In the genomic region with DNA sequence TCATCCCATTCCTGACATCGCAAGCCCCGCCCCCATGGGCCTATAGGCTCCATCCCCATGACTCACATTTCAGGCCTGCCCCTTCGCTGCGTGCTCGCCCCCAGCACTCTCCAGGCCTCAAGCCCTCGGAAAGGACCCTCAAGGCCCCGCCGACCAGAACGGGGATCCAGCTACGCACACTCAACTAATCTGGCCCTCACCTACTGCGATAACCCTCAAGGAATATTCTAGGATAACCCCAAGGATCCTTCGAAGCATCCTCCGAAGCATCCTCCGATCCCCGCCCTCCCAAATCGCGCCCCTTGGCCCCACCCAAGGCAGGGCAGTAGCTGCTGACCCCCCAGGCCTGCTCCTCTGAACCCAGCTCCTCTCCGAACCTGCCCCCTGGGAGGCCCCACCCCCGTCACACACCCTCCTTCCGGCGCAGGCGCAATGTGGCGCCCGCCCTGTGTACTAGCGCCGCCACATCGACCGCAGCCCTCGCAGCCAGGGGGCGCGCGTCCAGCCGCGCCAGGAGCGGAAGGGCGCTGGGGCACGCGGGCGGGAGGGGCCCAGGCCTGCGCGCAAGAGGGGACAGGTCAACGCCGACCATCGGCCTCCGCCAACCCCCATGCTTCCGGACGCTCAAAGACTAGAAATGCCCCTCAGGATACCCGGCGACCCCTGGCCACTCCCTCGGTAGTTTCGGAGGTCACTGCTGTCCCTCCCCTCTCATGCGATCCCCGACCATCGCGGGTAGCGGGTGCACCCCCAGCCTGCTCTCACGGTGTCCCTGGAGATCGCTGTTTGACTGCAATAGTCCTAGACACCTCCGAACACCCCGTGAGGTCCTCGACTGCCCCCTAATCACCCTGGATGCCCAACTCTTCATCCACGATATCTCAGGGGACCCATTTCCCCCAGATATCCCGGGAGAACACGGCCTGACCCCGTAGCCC, we compare ENCODE assay signal across 1 cellular context.
TF ChIP-seq lines count a peak whose summit lies in the region.

No MANE protein-coding gene starts in this region.

TF ChIP-seq in HEK293, 187 proteins besides CTCF, POLR2A, EP300 and RAD21 (continued from another document and continues in another):
- no peak for TF ChIP-seq ZNF341 (tag by site-specific recombination; IDR thresholded peaks at IDR 0.05; ENCODE audit: low read depth)
- no peak for TF ChIP-seq ZFP3 (tag by site-specific recombination; IDR thresholded peaks at IDR 0.05; ENCODE audit: low read depth)
- peak; percentile 67; the same call in 1 of the 2 replicates for TF ChIP-seq ZNF501 (tag by site-specific recombination; IDR thresholded peaks at IDR 0.05)
- TF ChIP-seq ZNF132 (tag by site-specific recombination; IDR thresholded peaks at IDR 0.05; ENCODE audit: borderline replicate concordance): no peak
- no peak for TF ChIP-seq ZNF112 (tag by site-specific recombination; IDR thresholded peaks at IDR 0.05)
- no peak for TF ChIP-seq ZNF223 (tag by site-specific recombination; IDR thresholded peaks at IDR 0.05)
- TF ChIP-seq ZSCAN16 (tag by site-specific recombination; IDR thresholded peaks at IDR 0.05): no peak
- TF ChIP-seq ZNF350 (tag by site-specific recombination; IDR thresholded peaks at IDR 0.05): no peak
- TF ChIP-seq, protein P1, sequence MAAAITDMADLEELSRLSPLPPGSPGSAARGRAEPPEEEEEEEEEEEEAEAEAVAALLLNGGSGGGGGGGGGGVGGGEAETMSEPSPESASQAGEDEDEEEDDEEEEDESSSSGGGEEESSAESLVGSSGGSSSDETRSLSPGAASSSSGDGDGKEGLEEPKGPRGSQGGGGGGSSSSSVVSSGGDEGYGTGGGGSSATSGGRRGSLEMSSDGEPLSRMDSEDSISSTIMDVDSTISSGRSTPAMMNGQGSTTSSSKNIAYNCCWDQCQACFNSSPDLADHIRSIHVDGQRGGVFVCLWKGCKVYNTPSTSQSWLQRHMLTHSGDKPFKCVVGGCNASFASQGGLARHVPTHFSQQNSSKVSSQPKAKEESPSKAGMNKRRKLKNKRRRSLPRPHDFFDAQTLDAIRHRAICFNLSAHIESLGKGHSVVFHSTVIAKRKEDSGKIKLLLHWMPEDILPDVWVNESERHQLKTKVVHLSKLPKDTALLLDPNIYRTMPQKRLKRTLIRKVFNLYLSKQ (tag by site-specific recombination; IDR thresholded peaks at IDR 0.05; ENCODE audit: borderline replicate concordance): no peak
- TF ChIP-seq, protein P2, sequence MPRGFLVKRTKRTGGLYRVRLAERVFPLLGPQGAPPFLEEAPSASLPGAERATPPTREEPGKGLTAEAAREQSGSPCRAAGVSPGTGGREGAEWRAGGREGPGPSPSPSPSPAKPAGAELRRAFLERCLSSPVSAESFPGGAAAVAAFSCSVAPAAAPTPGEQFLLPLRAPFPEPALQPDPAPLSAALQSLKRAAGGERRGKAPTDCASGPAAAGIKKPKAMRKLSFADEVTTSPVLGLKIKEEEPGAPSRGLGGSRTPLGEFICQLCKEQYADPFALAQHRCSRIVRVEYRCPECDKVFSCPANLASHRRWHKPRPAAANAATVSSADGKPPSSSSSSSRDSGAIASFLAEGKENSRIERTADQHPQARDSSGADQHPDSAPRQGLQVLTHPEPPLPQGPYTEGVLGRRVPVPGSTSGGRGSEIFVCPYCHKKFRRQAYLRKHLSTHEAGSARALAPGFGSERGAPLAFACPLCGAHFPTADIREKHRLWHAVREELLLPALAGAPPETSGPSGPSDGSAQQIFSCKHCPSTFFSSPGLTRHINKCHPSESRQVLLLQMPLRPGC (tag by site-specific recombination; IDR thresholded peaks at IDR 0.05): no peak
- TF ChIP-seq, protein P3, sequence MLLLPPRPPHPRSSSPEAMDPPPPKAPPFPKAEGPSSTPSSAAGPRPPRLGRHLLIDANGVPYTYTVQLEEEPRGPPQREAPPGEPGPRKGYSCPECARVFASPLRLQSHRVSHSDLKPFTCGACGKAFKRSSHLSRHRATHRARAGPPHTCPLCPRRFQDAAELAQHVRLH (tag by site-specific recombination; IDR thresholded peaks at IDR 0.05): no peak
- TF ChIP-seq, protein P4, sequence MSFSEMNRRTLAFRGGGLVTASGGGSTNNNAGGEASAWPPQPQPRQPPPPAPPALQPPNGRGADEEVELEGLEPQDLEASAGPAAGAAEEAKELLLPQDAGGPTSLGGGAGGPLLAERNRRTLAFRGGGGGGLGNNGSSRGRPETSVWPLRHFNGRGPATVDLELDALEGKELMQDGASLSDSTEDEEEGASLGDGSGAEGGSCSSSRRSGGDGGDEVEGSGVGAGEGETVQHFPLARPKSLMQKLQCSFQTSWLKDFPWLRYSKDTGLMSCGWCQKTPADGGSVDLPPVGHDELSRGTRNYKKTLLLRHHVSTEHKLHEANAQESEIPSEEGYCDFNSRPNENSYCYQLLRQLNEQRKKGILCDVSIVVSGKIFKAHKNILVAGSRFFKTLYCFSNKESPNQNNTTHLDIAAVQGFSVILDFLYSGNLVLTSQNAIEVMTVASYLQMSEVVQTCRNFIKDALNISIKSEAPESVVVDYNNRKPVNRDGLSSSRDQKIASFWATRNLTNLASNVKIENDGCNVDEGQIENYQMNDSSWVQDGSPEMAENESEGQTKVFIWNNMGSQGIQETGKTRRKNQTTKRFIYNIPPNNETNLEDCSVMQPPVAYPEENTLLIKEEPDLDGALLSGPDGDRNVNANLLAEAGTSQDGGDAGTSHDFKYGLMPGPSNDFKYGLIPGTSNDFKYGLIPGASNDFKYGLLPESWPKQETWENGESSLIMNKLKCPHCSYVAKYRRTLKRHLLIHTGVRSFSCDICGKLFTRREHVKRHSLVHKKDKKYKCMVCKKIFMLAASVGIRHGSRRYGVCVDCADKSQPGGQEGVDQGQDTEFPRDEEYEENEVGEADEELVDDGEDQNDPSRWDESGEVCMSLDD (tag by site-specific recombination; IDR thresholded peaks at IDR 0.05): 0 out of 2 replicates have a peak, but pooled peaks have one; percentile 61
- no peak for TF ChIP-seq ZNF792 (tag by site-specific recombination; IDR thresholded peaks at IDR 0.05)
- no peak for TF ChIP-seq ZNF670 (tag by site-specific recombination; IDR thresholded peaks at IDR 0.05; ENCODE audit: low read depth)
- no peak for TF ChIP-seq ZNF10 (tag by site-specific recombination; IDR thresholded peaks at IDR 0.05)
- TF ChIP-seq, protein P5, sequence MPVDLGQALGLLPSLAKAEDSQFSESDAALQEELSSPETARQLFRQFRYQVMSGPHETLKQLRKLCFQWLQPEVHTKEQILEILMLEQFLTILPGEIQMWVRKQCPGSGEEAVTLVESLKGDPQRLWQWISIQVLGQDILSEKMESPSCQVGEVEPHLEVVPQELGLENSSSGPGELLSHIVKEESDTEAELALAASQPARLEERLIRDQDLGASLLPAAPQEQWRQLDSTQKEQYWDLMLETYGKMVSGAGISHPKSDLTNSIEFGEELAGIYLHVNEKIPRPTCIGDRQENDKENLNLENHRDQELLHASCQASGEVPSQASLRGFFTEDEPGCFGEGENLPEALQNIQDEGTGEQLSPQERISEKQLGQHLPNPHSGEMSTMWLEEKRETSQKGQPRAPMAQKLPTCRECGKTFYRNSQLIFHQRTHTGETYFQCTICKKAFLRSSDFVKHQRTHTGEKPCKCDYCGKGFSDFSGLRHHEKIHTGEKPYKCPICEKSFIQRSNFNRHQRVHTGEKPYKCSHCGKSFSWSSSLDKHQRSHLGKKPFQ (tag by site-specific recombination; IDR thresholded peaks at IDR 0.05): no peak
- TF ChIP-seq ZNF169 (tag by site-specific recombination; IDR thresholded peaks at IDR 0.05): no peak
- TF ChIP-seq TCF7L2 (IDR thresholded peaks at IDR 0.05; ENCODE audit: borderline replicate concordance, low read depth, low read length): no peak
- TF ChIP-seq ZNF843 (tag by site-specific recombination; IDR thresholded peaks at IDR 0.05): no peak
- TF ChIP-seq ZNF558 (tag by site-specific recombination; IDR thresholded peaks at IDR 0.05): no peak
- TF ChIP-seq KLF10 (tag by site-specific recombination; IDR thresholded peaks at IDR 0.05): peak; percentile 91
- peak; percentile 72 for TF ChIP-seq BCL11B (tag by site-specific recombination; IDR thresholded peaks at IDR 0.05; ENCODE audit: low read depth)
- no peak for TF ChIP-seq IKZF3 (tag by site-specific recombination; IDR thresholded peaks at IDR 0.05)
- no peak for TF ChIP-seq GLI2 (tag by site-specific recombination; IDR thresholded peaks at IDR 0.05; ENCODE audit: borderline replicate concordance, low read depth)
- no peak for TF ChIP-seq ZNF621 (tag by site-specific recombination; IDR thresholded peaks at IDR 0.05)
- TF ChIP-seq ZNF555 (tag by site-specific recombination; conservative IDR thresholded peaks at IDR 0.05): no peak
- TF ChIP-seq ZNF433 (tag by site-specific recombination; IDR thresholded peaks at IDR 0.05; ENCODE audit: low read depth): no peak
- TF ChIP-seq, protein P6, sequence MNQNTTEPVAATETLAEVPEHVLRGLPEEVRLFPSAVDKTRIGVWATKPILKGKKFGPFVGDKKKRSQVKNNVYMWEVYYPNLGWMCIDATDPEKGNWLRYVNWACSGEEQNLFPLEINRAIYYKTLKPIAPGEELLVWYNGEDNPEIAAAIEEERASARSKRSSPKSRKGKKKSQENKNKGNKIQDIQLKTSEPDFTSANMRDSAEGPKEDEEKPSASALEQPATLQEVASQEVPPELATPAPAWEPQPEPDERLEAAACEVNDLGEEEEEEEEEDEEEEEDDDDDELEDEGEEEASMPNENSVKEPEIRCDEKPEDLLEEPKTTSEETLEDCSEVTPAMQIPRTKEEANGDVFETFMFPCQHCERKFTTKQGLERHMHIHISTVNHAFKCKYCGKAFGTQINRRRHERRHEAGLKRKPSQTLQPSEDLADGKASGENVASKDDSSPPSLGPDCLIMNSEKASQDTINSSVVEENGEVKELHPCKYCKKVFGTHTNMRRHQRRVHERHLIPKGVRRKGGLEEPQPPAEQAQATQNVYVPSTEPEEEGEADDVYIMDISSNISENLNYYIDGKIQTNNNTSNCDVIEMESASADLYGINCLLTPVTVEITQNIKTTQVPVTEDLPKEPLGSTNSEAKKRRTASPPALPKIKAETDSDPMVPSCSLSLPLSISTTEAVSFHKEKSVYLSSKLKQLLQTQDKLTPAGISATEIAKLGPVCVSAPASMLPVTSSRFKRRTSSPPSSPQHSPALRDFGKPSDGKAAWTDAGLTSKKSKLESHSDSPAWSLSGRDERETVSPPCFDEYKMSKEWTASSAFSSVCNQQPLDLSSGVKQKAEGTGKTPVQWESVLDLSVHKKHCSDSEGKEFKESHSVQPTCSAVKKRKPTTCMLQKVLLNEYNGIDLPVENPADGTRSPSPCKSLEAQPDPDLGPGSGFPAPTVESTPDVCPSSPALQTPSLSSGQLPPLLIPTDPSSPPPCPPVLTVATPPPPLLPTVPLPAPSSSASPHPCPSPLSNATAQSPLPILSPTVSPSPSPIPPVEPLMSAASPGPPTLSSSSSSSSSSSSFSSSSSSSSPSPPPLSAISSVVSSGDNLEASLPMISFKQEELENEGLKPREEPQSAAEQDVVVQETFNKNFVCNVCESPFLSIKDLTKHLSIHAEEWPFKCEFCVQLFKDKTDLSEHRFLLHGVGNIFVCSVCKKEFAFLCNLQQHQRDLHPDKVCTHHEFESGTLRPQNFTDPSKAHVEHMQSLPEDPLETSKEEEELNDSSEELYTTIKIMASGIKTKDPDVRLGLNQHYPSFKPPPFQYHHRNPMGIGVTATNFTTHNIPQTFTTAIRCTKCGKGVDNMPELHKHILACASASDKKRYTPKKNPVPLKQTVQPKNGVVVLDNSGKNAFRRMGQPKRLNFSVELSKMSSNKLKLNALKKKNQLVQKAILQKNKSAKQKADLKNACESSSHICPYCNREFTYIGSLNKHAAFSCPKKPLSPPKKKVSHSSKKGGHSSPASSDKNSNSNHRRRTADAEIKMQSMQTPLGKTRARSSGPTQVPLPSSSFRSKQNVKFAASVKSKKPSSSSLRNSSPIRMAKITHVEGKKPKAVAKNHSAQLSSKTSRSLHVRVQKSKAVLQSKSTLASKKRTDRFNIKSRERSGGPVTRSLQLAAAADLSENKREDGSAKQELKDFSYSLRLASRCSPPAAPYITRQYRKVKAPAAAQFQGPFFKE (tag by site-specific recombination; IDR thresholded peaks at IDR 0.05; ENCODE audit: borderline replicate concordance): no peak
- no peak for TF ChIP-seq ZNF768 (tag by site-specific recombination; IDR thresholded peaks at IDR 0.05)
- TF ChIP-seq ZNF658 (tag by site-specific recombination; IDR thresholded peaks at IDR 0.05): no peak
- TF ChIP-seq, protein P7, sequence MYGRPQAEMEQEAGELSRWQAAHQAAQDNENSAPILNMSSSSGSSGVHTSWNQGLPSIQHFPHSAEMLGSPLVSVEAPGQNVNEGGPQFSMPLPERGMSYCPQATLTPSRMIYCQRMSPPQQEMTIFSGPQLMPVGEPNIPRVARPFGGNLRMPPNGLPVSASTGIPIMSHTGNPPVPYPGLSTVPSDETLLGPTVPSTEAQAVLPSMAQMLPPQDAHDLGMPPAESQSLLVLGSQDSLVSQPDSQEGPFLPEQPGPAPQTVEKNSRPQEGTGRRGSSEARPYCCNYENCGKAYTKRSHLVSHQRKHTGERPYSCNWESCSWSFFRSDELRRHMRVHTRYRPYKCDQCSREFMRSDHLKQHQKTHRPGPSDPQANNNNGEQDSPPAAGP (tag by site-specific recombination; IDR thresholded peaks at IDR 0.05): peak; percentile 79; the same call in 1 of the 2 replicates
- no peak for TF ChIP-seq SALL2 (tag by site-specific recombination; IDR thresholded peaks at IDR 0.05; ENCODE audit: borderline replicate concordance)
- TF ChIP-seq ZNF174 (tag by site-specific recombination; IDR thresholded peaks at IDR 0.05): no peak
- TF ChIP-seq, protein P8, sequence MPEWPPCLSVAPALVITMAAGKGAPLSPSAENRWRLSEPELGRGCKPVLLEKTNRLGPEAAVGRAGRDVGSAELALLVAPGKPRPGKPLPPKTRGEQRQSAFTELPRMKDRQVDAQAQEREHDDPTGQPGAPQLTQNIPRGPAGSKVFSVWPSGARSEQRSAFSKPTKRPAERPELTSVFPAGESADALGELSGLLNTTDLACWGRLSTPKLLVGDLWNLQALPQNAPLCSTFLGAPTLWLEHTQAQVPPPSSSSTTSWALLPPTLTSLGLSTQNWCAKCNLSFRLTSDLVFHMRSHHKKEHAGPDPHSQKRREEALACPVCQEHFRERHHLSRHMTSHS (tag by site-specific recombination; IDR thresholded peaks at IDR 0.05): no peak
- no peak for TF ChIP-seq HOXA7 (CRISPR knock-in tag; IDR thresholded peaks at IDR 0.05; ENCODE audit: borderline replicate concordance)
- TF ChIP-seq, protein P9, sequence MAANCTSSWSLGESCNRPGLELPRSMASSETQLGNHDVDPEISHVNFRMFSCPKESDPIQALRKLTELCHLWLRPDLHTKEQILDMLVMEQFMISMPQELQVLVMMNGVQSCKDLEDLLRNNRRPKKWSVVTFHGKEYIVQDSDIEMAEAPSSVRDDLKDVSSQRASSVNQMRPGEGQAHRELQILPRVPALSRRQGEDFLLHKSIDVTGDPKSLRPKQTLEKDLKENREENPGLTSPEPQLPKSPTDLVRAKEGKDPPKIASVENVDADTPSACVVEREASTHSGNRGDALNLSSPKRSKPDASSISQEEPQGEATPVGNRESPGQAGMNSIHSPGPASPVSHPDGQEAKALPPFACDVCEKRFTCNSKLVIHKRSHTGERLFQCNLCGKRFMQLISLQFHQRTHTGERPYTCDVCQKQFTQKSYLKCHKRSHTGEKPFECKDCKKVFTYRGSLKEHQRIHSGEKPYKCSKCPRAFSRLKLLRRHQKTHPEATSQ (tag by site-specific recombination; IDR thresholded peaks at IDR 0.05): no peak
